20 cellular contexts compared by ENCODE assay signal in the genomic region with DNA sequence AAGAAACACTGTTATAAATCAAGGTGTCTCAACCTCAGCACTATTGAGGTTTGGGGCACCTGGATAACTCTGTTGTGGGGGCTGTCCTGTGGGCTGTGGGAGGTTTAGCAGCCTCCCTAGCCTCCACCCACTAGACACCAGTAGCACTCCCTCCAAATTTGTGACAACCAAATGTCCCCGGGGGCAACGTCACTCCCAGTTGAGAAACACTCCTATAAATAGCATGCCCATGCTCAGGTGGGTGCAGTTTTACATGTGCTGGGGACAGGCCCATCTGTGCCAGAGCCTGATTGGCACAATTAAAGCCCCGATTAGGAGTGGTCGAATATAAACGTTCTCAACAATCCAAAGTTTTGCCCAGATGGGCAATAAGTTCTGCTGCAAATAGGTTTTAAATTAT.
"Had no signal": no experiment of that assay in that cellular context is flagged by ENCODE, and none has a peak within 500 bp of the region (broad histone marks: within the 10 kb centered on the region; RNA-seq: fewer than 3 reads in every experiment).

No MANE protein-coding gene starts in this region.

- H3K27ac ChIP-seq: SK-N-MC had no signal

- ATAC-seq: activated CD4-positive, CD25-positive, alpha-beta regulatory T cell treated with anti-CD3 and anti-CD28 coated beads, Interleukin-2, amount 50 U/mL, for 24 hours; activated CD8-positive, alpha-beta T cell treated with anti-CD3 and anti-CD28 coated beads, Interleukin-2, amount 10 ng/mL, durations not matched to agents 7 days and 5 days had no signal

- H3K4me3 ChIP-seq: breast epithelium, SK-N-MC had no signal

- H3K36me3 ChIP-seq: breast epithelium had no signal

- DNase-seq: activated CD4-positive, alpha-beta T cell treated with anti-CD3 and anti-CD28 coated beads for 4 hours; activated CD8-positive, alpha-beta memory T cell treated with anti-CD3 and anti-CD28 coated beads, Interleukin-2, amount 50 U/mL, for 48 hours; activated CD8-positive, alpha-beta T cell treated with anti-CD3 and anti-CD28 coated beads, Interleukin-2, amount 10 ng/mL, durations not matched to agents 7 days and 5 days; activated naive CD4-positive, alpha-beta T cell treated with anti-CD3 and anti-CD28 coated beads, Interleukin-2, amount 50 U/mL, for 16 hours; activated naive CD8-positive, alpha-beta T cell treated with anti-CD3 and anti-CD28 coated beads, Interleukin-2, amount 10 ng/mL, durations not matched to agents 7 days and 5 days; activated T-cell treated with anti-CD3 and anti-CD28 coated beads, Interleukin-2, amount 50 U/mL, for 1 hour; aorta; caudate nucleus; Karpas-422; NCI-H1048; NCI-H146; NCI-H187 treated with DMSO at 0.1 percent for 48 hours; NCI-H2081 treated with DMSO at 0.1 percent for 48 hours; NCI-H345; NCI-H510A; NCI-H82; SW 1271 had no signal

- H3K9me3 ChIP-seq: breast epithelium had no signal

- H3K4me1 ChIP-seq: breast epithelium had no signal

- H3K27me3 ChIP-seq: breast epithelium had no signal
